26 cellular contexts compared by ENCODE assay signal in genomic region chr11:82792319-82792718, GRCh38. TPM values are rescaled to one million over a fixed set of nuclear protein-coding genes. Genes with fewer than 3 reads are reported as not detected.
"Had no signal": no experiment of that assay in that cellular context is flagged by ENCODE, and none has a peak within 500 bp of the region (broad histone marks: within the 10 kb centered on the region; RNA-seq: fewer than 3 reads in every experiment).

No MANE protein-coding gene starts in this region.

- H3K36me3 Mint-ChIP-seq: activated naive CD8-positive, alpha-beta T cell; natural killer cell treated with Interleukin-12 subunit alpha and Interleukin-12 subunit beta and Interleukin-15 and Interleukin-18, amount 100 ng/mL, for 72 hours had no signal

- H3K27me3 Mint-ChIP-seq: activated naive CD8-positive, alpha-beta T cell; natural killer cell treated with Interleukin-12 subunit alpha and Interleukin-12 subunit beta and Interleukin-15 and Interleukin-18, amount 100 ng/mL, for 72 hours had no signal

- H3K36me3 ChIP-seq: gastrocnemius medialis, left lung, lower lobe of right lung, spleen, transverse colon, uterus, WERI-Rb-1 had no signal

- H3K4me3 ChIP-seq: body of pancreas, gastrocnemius medialis, left lung, lower lobe of right lung, spleen, testis, transverse colon, uterus had no signal

- DNase-seq: activated CD4-positive, alpha-beta T cell treated with anti-CD3 and anti-CD28 coated beads for 48 hours; activated CD4-positive, alpha-beta T cell treated with anti-CD3 and anti-CD28 coated beads, Interleukin-2, amount 50 U/mL, for 48 hours; activated CD8-positive, alpha-beta memory T cell treated with anti-CD3 and anti-CD28 coated beads for 24 hours; activated effector memory CD4-positive, alpha-beta T cell treated with Interleukin-2 at 50 U/mL for 16 hours; activated naive CD4-positive, alpha-beta T cell treated with Interleukin-2 at 50 U/mL for 16 hours; aorta; body of pancreas; effector CD8-positive, alpha-beta T cell; gastrocnemius medialis; glutamatergic neuron; left lung; lower lobe of right lung; mesenchymal stem cell; posterior cingulate gyrus; right cardiac atrium; spleen; stimulated activated CD4-positive, alpha-beta T cell treated with anti-CD3 and anti-CD28 coated beads, Interleukin-2, amount 100 ng/mL, for 48 hours; stimulated activated naive CD4-positive, alpha-beta T cell treated with Interleukin-2 at 50 U/mL for 16 hours; testis; transverse colon; uterus; WERI-Rb-1 had no signal

- H3K4me3 Mint-ChIP-seq: activated naive CD8-positive, alpha-beta T cell; natural killer cell treated with Interleukin-12 subunit alpha and Interleukin-12 subunit beta and Interleukin-15 and Interleukin-18, amount 100 ng/mL, for 72 hours; T-helper 2 cell treated with Interferon-gamma antibody and Interleukin-4, amounts not matched to agents 5 μg/mL and 100 μg/mL, for 36 hours had no signal

- H3K4me1 ChIP-seq: body of pancreas, gastrocnemius medialis, left lung, lower lobe of right lung, spleen, transverse colon, uterus had no signal

- H3K27ac Mint-ChIP-seq: activated naive CD8-positive, alpha-beta T cell; natural killer cell treated with Interleukin-12 subunit alpha and Interleukin-12 subunit beta and Interleukin-15 and Interleukin-18, amount 100 ng/mL, for 72 hours; T-helper 2 cell treated with Interferon-gamma antibody and Interleukin-4, amounts not matched to agents 5 μg/mL and 100 μg/mL, for 36 hours had no signal

- H3K27ac ChIP-seq: body of pancreas, gastrocnemius medialis, left lung, lower lobe of right lung, spleen, testis, transverse colon, uterus, WERI-Rb-1 had no signal

- H3K9me3 Mint-ChIP-seq: natural killer cell treated with Interleukin-12 subunit alpha and Interleukin-12 subunit beta and Interleukin-15 and Interleukin-18, amount 100 ng/mL, for 72 hours; T-helper 2 cell treated with Interferon-gamma antibody and Interleukin-4, amounts not matched to agents 5 μg/mL and 100 μg/mL, for 36 hours had no signal

- H3K9me3 ChIP-seq: body of pancreas, gastrocnemius medialis, left lung, lower lobe of right lung, spleen, testis, transverse colon, uterus had no signal

- H3K27me3 ChIP-seq: body of pancreas, gastrocnemius medialis, left lung, spleen, testis, transverse colon, uterus had no signal

RNA-seq across cellular contexts. Expression of gene FAM181B, which starts 58.7 kb away (rescaled TPM):
- total RNA-seq: dermis microvascular lymphatic vessel endothelial cell; left lung; natural killer cell treated with Interleukin-12 subunit alpha and Interleukin-12 subunit beta and Interleukin-15 and Interleukin-18, amount 100 ng/mL, for 72 hours had no signal
